In the genomic region with DNA sequence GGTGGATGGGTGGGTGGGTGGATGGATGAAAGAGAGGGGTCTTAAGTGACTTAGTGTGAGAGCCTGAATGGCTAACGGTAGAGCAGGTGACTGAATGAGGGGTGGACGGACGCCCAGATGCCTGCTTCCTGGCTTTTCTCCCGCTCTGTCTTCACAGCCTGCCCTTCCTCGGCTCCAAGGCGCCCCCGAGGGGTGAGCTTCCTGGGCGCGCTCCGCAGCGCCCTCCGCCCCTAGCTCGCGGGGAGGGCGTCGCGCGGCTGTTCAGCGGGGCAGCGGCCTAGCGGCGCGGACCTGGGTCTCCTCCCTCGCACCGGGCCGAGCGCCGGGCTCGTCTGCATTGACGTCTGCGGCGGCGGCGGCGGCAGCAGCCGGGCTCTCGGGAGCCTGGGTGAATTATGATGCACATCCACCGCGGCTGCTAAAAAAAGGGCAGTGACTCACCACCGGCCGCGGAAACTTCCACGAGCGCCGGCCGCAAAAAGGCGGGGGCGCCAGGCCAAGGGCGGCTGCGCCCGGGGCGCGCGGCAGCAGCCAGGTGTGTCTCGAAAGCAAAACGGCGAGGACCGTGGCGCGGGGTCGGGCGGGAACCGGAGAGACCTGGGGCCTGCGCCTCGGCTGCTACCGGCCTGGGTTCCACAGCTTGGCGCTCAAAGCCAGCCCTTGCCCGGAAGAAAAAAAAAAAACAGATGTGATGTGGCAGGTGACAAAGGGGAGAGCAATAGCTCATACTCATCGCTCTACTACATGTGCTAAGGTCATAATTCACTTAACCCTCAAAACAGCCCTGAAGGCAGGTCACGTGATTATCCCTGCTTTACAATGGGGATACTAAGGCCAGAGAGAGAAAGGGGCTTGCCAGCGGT, we compare ENCODE assay signal across 8 cellular contexts.
DNase-seq lines count a peak whose midpoint lies in the region; ATAC-seq and TF ChIP-seq lines count a peak whose summit lies in the region.

No MANE protein-coding gene starts in this region.

- peaks cover 9% of the 10 kb centered on the region for H3K4me1 Mint-ChIP-seq in CD8-positive, alpha-beta T cell (ENCODE audit: low read depth)
- H3K4me1 Mint-ChIP-seq in osteocyte (ENCODE audit: unreplicated experiment): peaks cover 22% of the 10 kb centered on the region

- H3K36me3 ChIP-seq in CD8-positive, alpha-beta T cell (ENCODE audit: insufficient read depth, low read length): no peaks in the 10 kb centered on the region
- no peaks in the 10 kb centered on the region for H3K36me3 ChIP-seq in testis (ENCODE audit: low read depth, missing control alignments)

- H3K27me3 ChIP-seq in CD8-positive, alpha-beta T cell (ENCODE audit: insufficient read depth, low read length): no peaks in the 10 kb centered on the region
- H3K27me3 ChIP-seq in testis: no peaks in the 10 kb centered on the region

- no peak for TF ChIP-seq CTCF in CD8-positive, alpha-beta T cell (IDR thresholded peaks at IDR 0.05)
- peak; percentile 41 for TF ChIP-seq CTCF in osteocyte (IDR thresholded peaks at IDR 0.05)
- no peak for TF ChIP-seq CTCF in testis (IDR thresholded peaks at IDR 0.05)

- no peaks in the 10 kb centered on the region for H3K9me3 Mint-ChIP-seq in CD8-positive, alpha-beta T cell
- peaks cover under 1 to 5% of the 10 kb centered on the region in 2 donors for H3K9me3 Mint-ChIP-seq in activated naive CD4-positive, alpha-beta T cell treated with anti-CD3 and anti-CD28 coated beads, Interleukin-2, amount 50 U/mL, for 72 hours
- no peaks in the 10 kb centered on the region for H3K9me3 Mint-ChIP-seq in osteocyte (ENCODE audit: unreplicated experiment)

- POLR2A ChIA-PET in CD8-positive, alpha-beta T cell (lab: Charles Lee): no interaction called here

- H3K4me1 ChIP-seq in CD8-positive, alpha-beta T cell (ENCODE audit: insufficient read depth, low read length): peaks cover 3% of the 10 kb centered on the region
- H3K4me1 ChIP-seq in testis: no peaks in the 10 kb centered on the region

- peak; percentile 16 to 65 (median 56) for DNase-seq in CD8-positive, alpha-beta T cell
- DNase-seq in SHP77 (lab: John Stamatoyannopoulos, UW) (peak; percentile 51 to 53), glomerular visceral epithelial cell (ENCODE audit: extremely low spot score) (peak; percentile 84), osteocyte (ENCODE audit: extremely low spot score, unreplicated experiment) (peak; percentile 88), testis (peak; percentile 78)
- peak; percentile 79 to 86 for DNase-seq in activated naive CD4-positive, alpha-beta T cell treated with anti-CD3 and anti-CD28 coated beads, Interleukin-2, amount 50 U/mL, for 72 hours (ENCODE audit: low spot score in 2 of 2)

- H3K27ac ChIP-seq in CD8-positive, alpha-beta T cell (ENCODE audit: low read depth, low read length): no peak overlapping the region
- peak overlapping the region in 1 of 2 donors; percentile 56 for H3K27ac ChIP-seq in testis

- H3K9me3 ChIP-seq in CD8-positive, alpha-beta T cell (ENCODE audit: low read length): no peaks in the 10 kb centered on the region
- no peaks in the 10 kb centered on the region for H3K9me3 ChIP-seq in testis

- CTCF ChIA-PET in CD8-positive, alpha-beta T cell (lab: Charles Lee): interaction anchor here (0.8 to 1.0 kb wide), 2 partner anchors 8 to 23 kb away, joined by 3 read pairs; no protein-coding TSS in a partner anchor

- peak overlapping the region; percentile 60 for H3K4me3 Mint-ChIP-seq in CD8-positive, alpha-beta T cell
- H3K4me3 Mint-ChIP-seq in osteocyte (ENCODE audit: unreplicated experiment): peak overlapping the region; percentile 58

- peaks cover 23% of the 10 kb centered on the region for H3K27me3 Mint-ChIP-seq in CD8-positive, alpha-beta T cell (ENCODE audit: low read depth)
- H3K27me3 Mint-ChIP-seq in osteocyte (ENCODE audit: unreplicated experiment): no peaks in the 10 kb centered on the region

- 3 to 5% methylated on average over 35 to 66 of the region's 71 CpGs for WGBS in testis, 2 donors

- intact Hi-C loops in CD8-positive, alpha-beta T cell (cut with DNase I, micrococcal nuclease): no loop called here
- intact Hi-C loops in testis (cut with DNase I; ENCODE audit: low total_unique reads): no loop called here

- TF ChIP-seq POLR2A in testis (IDR thresholded peaks at IDR 0.05): no peak

- H3K36me3 Mint-ChIP-seq in CD8-positive, alpha-beta T cell: no peaks in the 10 kb centered on the region
- peaks cover 0 to 8% of the 10 kb centered on the region in 2 donors for H3K36me3 Mint-ChIP-seq in activated naive CD4-positive, alpha-beta T cell treated with anti-CD3 and anti-CD28 coated beads, Interleukin-2, amount 50 U/mL, for 72 hours
- H3K36me3 Mint-ChIP-seq in osteocyte (ENCODE audit: unreplicated experiment): no peaks in the 10 kb centered on the region

- H3K4me3 ChIP-seq in CD8-positive, alpha-beta T cell (ENCODE audit: low read depth, low read length): no peak overlapping the region
- peak overlapping the region; percentile 40 to 55 for H3K4me3 ChIP-seq in testis

- H3K27ac Mint-ChIP-seq in CD8-positive, alpha-beta T cell: no peak overlapping the region
- peak overlapping the region in 1 of 2 donors; percentile 36 for H3K27ac Mint-ChIP-seq in activated naive CD4-positive, alpha-beta T cell treated with anti-CD3 and anti-CD28 coated beads, Interleukin-2, amount 50 U/mL, for 72 hours
- H3K27ac Mint-ChIP-seq in osteocyte (ENCODE audit: unreplicated experiment): peak overlapping the region; percentile 67

- peak; percentile 84 for ATAC-seq in CD8-positive, alpha-beta T cell
- ATAC-seq in GM19395 (IDR thresholded peaks at IDR 0.05; ENCODE audit: unreplicated experiment) (peak; percentile 91), HG03469 (IDR thresholded peaks at IDR 0.05; ENCODE audit: unreplicated experiment) (peak; percentile 73)
- ATAC-seq in activated naive CD4-positive, alpha-beta T cell treated with anti-CD3 and anti-CD28 coated beads, Interleukin-2, amount 50 U/mL, for 72 hours: peak; percentile 96
